1 cellular context compared by ENCODE assay signal in the genomic region with DNA sequence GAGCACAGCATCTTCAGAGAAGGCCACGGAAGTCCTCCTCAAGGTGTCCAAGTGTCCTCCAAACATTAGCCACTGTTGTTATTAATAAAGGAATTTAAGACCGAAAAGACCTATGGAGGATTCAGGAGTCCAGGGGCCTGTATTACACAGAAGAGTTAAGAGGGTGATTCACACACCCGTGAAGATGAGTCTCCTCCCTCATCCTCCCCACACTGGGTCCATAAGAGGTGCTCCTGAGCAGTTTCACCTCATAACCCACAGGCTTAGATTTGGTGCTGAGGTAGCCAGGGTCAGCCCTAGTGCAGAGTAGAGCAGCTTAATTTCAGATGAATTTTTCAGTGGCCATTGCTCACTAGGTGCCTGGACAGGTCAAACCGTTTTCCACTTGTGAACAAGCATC.
TF ChIP-seq lines count a peak whose summit lies in the region.

No MANE protein-coding gene starts in this region.

TF ChIP-seq in HEK293, 187 proteins besides CTCF, POLR2A, EP300 and RAD21 (continued from another document):
- TF ChIP-seq, protein P1, sequence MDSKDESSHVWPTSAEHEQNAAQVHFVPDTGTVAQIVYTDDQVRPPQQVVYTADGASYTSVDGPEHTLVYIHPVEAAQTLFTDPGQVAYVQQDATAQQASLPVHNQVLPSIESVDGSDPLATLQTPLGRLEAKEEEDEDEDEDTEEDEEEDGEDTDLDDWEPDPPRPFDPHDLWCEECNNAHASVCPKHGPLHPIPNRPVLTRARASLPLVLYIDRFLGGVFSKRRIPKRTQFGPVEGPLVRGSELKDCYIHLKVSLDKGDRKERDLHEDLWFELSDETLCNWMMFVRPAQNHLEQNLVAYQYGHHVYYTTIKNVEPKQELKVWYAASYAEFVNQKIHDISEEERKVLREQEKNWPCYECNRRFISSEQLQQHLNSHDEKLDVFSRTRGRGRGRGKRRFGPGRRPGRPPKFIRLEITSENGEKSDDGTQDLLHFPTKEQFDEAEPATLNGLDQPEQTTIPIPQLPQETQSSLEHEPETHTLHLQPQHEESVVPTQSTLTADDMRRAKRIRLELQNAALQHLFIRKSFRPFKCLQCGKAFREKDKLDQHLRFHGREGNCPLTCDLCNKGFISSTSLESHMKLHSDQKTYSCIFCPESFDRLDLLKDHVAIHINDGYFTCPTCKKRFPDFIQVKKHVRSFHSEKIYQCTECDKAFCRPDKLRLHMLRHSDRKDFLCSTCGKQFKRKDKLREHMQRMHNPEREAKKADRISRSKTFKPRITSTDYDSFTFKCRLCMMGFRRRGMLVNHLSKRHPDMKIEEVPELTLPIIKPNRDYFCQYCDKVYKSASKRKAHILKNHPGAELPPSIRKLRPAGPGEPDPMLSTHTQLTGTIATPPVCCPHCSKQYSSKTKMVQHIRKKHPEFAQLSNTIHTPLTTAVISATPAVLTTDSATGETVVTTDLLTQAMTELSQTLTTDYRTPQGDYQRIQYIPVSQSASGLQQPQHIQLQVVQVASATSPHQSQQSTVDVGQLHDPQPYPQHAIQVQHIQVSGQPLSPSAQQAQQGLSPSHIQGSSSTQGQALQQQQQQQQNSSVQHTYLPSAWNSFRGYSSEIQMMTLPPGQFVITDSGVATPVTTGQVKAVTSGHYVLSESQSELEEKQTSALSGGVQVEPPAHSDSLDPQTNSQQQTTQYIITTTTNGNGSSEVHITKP (tag by site-specific recombination; IDR thresholded peaks at IDR 0.05): peak; percentile 71
- no peak for TF ChIP-seq ZNF558 (tag by site-specific recombination; IDR thresholded peaks at IDR 0.05)
